Comparison of ENCODE assay signal across 20 cellular contexts in the genomic region with DNA sequence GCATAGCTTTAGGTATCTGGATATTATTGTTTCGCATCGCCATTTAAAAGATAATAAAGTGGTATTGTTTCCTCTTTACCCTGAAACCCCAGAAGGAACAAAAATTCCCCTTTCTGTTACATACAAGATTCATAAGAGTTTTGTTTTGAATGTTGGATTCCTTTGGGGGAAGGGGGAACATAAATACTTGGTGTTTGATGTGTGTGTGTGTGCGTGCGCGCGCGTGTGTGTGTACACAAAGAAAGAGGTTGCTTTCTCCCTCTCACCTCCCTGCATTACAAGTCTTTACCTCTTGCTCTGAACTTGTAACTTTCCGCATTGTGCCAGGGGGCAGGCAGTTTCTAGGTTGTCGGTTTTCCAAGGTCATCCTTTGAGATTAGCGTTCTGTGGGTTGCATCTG.
DNase-seq lines count a peak whose midpoint lies in the region; ATAC-seq, FAIRE-seq and TF ChIP-seq lines count a peak whose summit lies in the region.
"Had no signal": no experiment of that assay in that cellular context is flagged by ENCODE, and none has a peak within 500 bp of the region (broad histone marks: within the 10 kb centered on the region; RNA-seq: fewer than 3 reads in every experiment).

No MANE protein-coding gene starts in this region.

- intact Hi-C loops in posterior cingulate gyrus (cut with DNase I) = no loop called here

- H3K9me3 Mint-ChIP-seq in stimulated activated memory B cell treated with anti-CD40 and anti-IgM and Interleukin-4, amounts not matched to agents 10 μg/mL and 1 μg/mL and 100 μg/mL, for 72 hours = peaks cover 15% of the 10 kb centered on the region

- no peaks in the 10 kb centered on the region for H3K27me3 Mint-ChIP-seq in stimulated activated memory B cell treated with anti-CD40 and anti-IgM and Interleukin-4, amounts not matched to agents 10 μg/mL and 1 μg/mL and 100 μg/mL, for 72 hours
- H3K27me3 Mint-ChIP-seq: CD4-positive, CD25-positive, alpha-beta regulatory T cell; CD8-positive, alpha-beta memory T cell had no signal

- FAIRE-seq in GM18507 (lab: Jason Lieb, UNC) (peak; percentile 24), GM12892 (lab: Jason Lieb, UNC) (no peak)
- FAIRE-seq: A204.1, H1 had no signal

- ATAC-seq in stimulated activated memory B cell treated with anti-CD40 and anti-IgM and Interleukin-4, amounts not matched to agents 10 μg/mL and 1 μg/mL and 100 μg/mL, for 72 hours = peak; percentile 39
- ATAC-seq in GM19467 (IDR thresholded peaks at IDR 0.05; ENCODE audit: unreplicated experiment) = no peak

- DNase-seq in GM18507 (ENCODE audit: extremely low spot score, insufficient read length, low read depth) (no peak), MV-4-11 (lab: John Stamatoyannopoulos, UW) (peak; percentile 34), amniotic epithelial cell (ENCODE audit: low read depth) (peak; percentile 31), posterior cingulate gyrus (no peak), NCI-H526 (lab: John Stamatoyannopoulos, UW) (no peak), GM12892 (ENCODE audit: insufficient read length) (no peak)
- DNase-seq: ACHN; BE2C; C1 segment of cervical spinal cord; CD4-positive, CD25-positive, alpha-beta regulatory T cell; CD8-positive, alpha-beta memory T cell; COR-L47; DMS 273 treated with DMSO at 0.1 percent for 48 hours; DMS53; DND-41; KG1 had no signal

- no peaks in the 10 kb centered on the region for H3K4me1 Mint-ChIP-seq in stimulated activated memory B cell treated with anti-CD40 and anti-IgM and Interleukin-4, amounts not matched to agents 10 μg/mL and 1 μg/mL and 100 μg/mL, for 72 hours
- H3K4me1 Mint-ChIP-seq: CD4-positive, CD25-positive, alpha-beta regulatory T cell; CD8-positive, alpha-beta memory T cell had no signal

- H3K36me3 Mint-ChIP-seq in stimulated activated memory B cell treated with anti-CD40 and anti-IgM and Interleukin-4, amounts not matched to agents 10 μg/mL and 1 μg/mL and 100 μg/mL, for 72 hours = peaks cover 20% of the 10 kb centered on the region

- no peak overlapping the region for H3K27ac Mint-ChIP-seq in stimulated activated memory B cell treated with anti-CD40 and anti-IgM and Interleukin-4, amounts not matched to agents 10 μg/mL and 1 μg/mL and 100 μg/mL, for 72 hours
- H3K27ac Mint-ChIP-seq: CD8-positive, alpha-beta memory T cell had no signal

- TF ChIP-seq POLR2A in GM12892 (IDR thresholded peaks at IDR 0.05; ENCODE audit: low read depth, low read length) = no peak

- H3K4me3 Mint-ChIP-seq in stimulated activated memory B cell treated with anti-CD40 and anti-IgM and Interleukin-4, amounts not matched to agents 10 μg/mL and 1 μg/mL and 100 μg/mL, for 72 hours = no peak overlapping the region
- H3K4me3 Mint-ChIP-seq: CD4-positive, CD25-positive, alpha-beta regulatory T cell; CD8-positive, alpha-beta memory T cell had no signal

Comparison
In these comparisons a context has a peak if more than half of its experiments do, and no peak if none do; other contexts are left out.
1. DNase-seq: peak in MV-4-11 (single experiment) and amniotic epithelial cell (single experiment); none in GM18507 (single experiment), posterior cingulate gyrus (0 of 10), NCI-H526 (0 of 2) and GM12892 (single experiment).